In the genomic region with DNA sequence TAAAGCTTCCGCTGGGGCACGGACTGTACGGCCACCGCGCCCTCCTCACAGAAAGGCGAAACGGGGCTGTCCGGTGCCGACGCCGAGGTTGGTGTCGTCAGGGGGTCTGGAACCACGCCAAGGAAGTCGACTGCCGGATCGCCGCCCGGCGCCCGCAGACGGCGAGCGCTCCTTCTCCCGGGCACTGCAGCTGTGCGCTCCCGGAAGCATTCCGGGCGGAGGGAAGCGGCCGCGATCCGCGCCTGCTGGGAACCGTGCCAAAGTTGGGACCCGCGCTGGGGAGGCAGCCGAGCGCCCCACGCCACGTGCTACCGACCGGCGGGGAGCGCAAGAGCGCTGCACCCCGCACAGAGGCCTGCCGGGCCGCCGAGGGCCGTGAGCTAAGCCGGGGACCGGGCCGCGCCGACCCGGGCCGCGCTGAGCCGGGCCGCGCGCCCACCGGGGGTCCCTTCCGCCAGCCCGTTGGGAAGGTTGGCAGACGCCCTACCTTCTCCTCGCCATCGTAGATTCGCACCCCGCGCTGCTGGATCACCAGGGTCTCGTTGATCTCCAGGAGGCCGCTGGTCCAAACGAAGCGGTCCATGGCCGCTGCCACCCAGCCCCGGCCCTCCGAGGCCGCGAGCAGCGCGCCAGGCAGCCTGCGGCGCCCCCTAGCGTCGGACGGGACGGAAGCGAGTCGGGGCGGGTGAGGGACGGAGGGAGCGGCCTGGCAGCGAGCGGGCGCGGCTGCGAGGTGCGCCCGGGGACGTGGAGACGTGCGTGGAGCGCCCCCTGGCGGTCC, we compare ENCODE assay signal across 1 cellular context.
TF ChIP-seq lines count a peak whose summit lies in the region.

A gene with protein sequence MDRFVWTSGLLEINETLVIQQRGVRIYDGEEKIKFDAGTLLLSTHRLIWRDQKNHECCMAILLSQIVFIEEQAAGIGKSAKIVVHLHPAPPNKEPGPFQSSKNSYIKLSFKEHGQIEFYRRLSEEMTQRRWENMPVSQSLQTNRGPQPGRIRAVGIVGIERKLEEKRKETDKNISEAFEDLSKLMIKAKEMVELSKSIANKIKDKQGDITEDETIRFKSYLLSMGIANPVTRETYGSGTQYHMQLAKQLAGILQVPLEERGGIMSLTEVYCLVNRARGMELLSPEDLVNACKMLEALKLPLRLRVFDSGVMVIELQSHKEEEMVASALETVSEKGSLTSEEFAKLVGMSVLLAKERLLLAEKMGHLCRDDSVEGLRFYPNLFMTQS (minus strand): TSS at position 623 of the 781 bp plus-strand sequence. CDS start 40 bp downstream, at position 583.

TF ChIP-seq in HepG2, 621 proteins besides CTCF, POLR2A, EP300 and RAD21 (continued from another document and continues in another):
- TF ChIP-seq DPF2 (CRISPR knock-in tag; IDR thresholded peaks at IDR 0.05; ENCODE audit: borderline replicate concordance, low read depth) (no peak), ATM (IDR thresholded peaks at IDR 0.05; ENCODE audit: borderline replicate concordance) (no peak), ZNF773 (CRISPR knock-in tag; IDR thresholded peaks at IDR 0.05; ENCODE audit: borderline replicate concordance) (peak; percentile 64; the same call in 1 of the 2 replicates), AGO1 (IDR thresholded peaks at IDR 0.05; ENCODE audit: low read depth, low read length, poor library complexity, severe bottlenecking) (no peak), HINFP (CRISPR knock-in tag; IDR thresholded peaks at IDR 0.05; ENCODE audit: low read depth) (0 out of 2 replicates have a peak, but pooled peaks have one; percentile 24), DNMT1 (CRISPR knock-in tag; IDR thresholded peaks at IDR 0.05) (peak; percentile 93), NAIF1 (CRISPR knock-in tag; IDR thresholded peaks at IDR 0.05; ENCODE audit: borderline replicate concordance) (no peak; the same call in 1 of the 2 replicates), ZSCAN20 (CRISPR knock-in tag; IDR thresholded peaks at IDR 0.05; ENCODE audit: borderline replicate concordance) (peak; percentile 93), RBM39 (IDR thresholded peaks at IDR 0.05; ENCODE audit: low read depth, low read length, poor library complexity, severe bottlenecking) (peak; percentile 47), ZNF530 (CRISPR knock-in tag; IDR thresholded peaks at IDR 0.05; ENCODE audit: low read depth) (no peak), ISL2 (CRISPR knock-in tag; IDR thresholded peaks at IDR 0.05) (peak; percentile 55), DRAP1 (CRISPR knock-in tag; IDR thresholded peaks at IDR 0.05) (peak; percentile 25; the same call in 1 of the 2 replicates), PAX8 (CRISPR knock-in tag; IDR thresholded peaks at IDR 0.05; ENCODE audit: borderline replicate concordance) (peak; percentile 81; the same call in 1 of the 2 replicates), HMGA1 (CRISPR knock-in tag; conservative IDR thresholded peaks at IDR 0.05) (no peak), MBNL3 (CRISPR knock-in tag; conservative IDR thresholded peaks at IDR 0.05) (no peak), SMYD3 (CRISPR knock-in tag; IDR thresholded peaks at IDR 0.05) (0 out of 2 replicates have a peak, but pooled peaks have one; percentile 37), MIXL1 (CRISPR knock-in tag; IDR thresholded peaks at IDR 0.05) (peak; percentile 47; the same call in 1 of the 2 replicates), FUBP1 (CRISPR knock-in tag; IDR thresholded peaks at IDR 0.05; ENCODE audit: borderline replicate concordance) (no peak), ZNF329 (CRISPR knock-in tag; IDR thresholded peaks at IDR 0.05; ENCODE audit: low read depth) (peak; percentile 84), BRF2 (CRISPR knock-in tag; IDR thresholded peaks at IDR 0.05) (peak; percentile 87), NFKBIZ (CRISPR knock-in tag; IDR thresholded peaks at IDR 0.05) (peak; percentile 69), RELA (CRISPR knock-in tag; IDR thresholded peaks at IDR 0.05) (peak; percentile 86), FOXK2 (IDR thresholded peaks at IDR 0.05) (no peak), ESRRA (CRISPR knock-in tag; IDR thresholded peaks at IDR 0.05; ENCODE audit: low read depth) (peak; percentile 77), ATF1 (CRISPR knock-in tag; IDR thresholded peaks at IDR 0.05) (no peak), UBTF (CRISPR knock-in tag; IDR thresholded peaks at IDR 0.05) (peak; percentile 97), ZNF296 (CRISPR knock-in tag; conservative IDR thresholded peaks at IDR 0.05) (no peak), TSC22D2 (CRISPR knock-in tag; IDR thresholded peaks at IDR 0.05; ENCODE audit: borderline replicate concordance) (no peak), SIN3B (IDR thresholded peaks at IDR 0.05; ENCODE audit: low read length) (no peak), ZBED4 (CRISPR knock-in tag; IDR thresholded peaks at IDR 0.05; ENCODE audit: borderline replicate concordance) (peak; percentile 70; the same call in 1 of the 2 replicates), SSRP1 (CRISPR knock-in tag; IDR thresholded peaks at IDR 0.05) (peak; percentile 83; the same call in 1 of the 2 replicates), SMAD3 (CRISPR knock-in tag; IDR thresholded peaks at IDR 0.05) (peak; percentile 46; the same call in 1 of the 2 replicates), KDM1A (CRISPR knock-in tag; IDR thresholded peaks at IDR 0.05) (no peak; the same call in 1 of the 2 replicates), ZFAT (CRISPR knock-in tag; conservative IDR thresholded peaks at IDR 0.05) (no peak), ZNF326 (CRISPR knock-in tag; IDR thresholded peaks at IDR 0.05; ENCODE audit: borderline replicate concordance) (no peak), JUN (CRISPR knock-in tag; IDR thresholded peaks at IDR 0.05) (no peak; the same call in 1 of the 2 replicates), ZFX (CRISPR knock-in tag; IDR thresholded peaks at IDR 0.05; ENCODE audit: low read depth) (peak; percentile 97), POLR2AphosphoS2 (IDR thresholded peaks at IDR 0.05; ENCODE audit: low read depth, low read length) (no peak), YEATS4 (CRISPR knock-in tag; IDR thresholded peaks at IDR 0.05; ENCODE audit: borderline replicate concordance) (peak; percentile 93), ZNF790 (CRISPR knock-in tag; IDR thresholded peaks at IDR 0.05; ENCODE audit: borderline replicate concordance) (peak; percentile 95; the same call in 1 of the 2 replicates), NR2F1 (CRISPR knock-in tag; IDR thresholded peaks at IDR 0.05) (no peak), SMARCE1 (IDR thresholded peaks at IDR 0.05; ENCODE audit: borderline replicate concordance) (no peak), GPN1 (CRISPR knock-in tag; IDR thresholded peaks at IDR 0.05; ENCODE audit: borderline replicate concordance) (no peak), HOXA3 (CRISPR knock-in tag; IDR thresholded peaks at IDR 0.05) (peak; percentile 83), ZNF615 (CRISPR knock-in tag; IDR thresholded peaks at IDR 0.05; ENCODE audit: borderline replicate concordance) (no peak), ZNF510 (CRISPR knock-in tag; IDR thresholded peaks at IDR 0.05; ENCODE audit: low read depth) (no peak), ZNF12 (CRISPR knock-in tag; IDR thresholded peaks at IDR 0.05) (peak; percentile 53; the same call in 1 of the 2 replicates)
- TF ChIP-seq, protein P1, sequence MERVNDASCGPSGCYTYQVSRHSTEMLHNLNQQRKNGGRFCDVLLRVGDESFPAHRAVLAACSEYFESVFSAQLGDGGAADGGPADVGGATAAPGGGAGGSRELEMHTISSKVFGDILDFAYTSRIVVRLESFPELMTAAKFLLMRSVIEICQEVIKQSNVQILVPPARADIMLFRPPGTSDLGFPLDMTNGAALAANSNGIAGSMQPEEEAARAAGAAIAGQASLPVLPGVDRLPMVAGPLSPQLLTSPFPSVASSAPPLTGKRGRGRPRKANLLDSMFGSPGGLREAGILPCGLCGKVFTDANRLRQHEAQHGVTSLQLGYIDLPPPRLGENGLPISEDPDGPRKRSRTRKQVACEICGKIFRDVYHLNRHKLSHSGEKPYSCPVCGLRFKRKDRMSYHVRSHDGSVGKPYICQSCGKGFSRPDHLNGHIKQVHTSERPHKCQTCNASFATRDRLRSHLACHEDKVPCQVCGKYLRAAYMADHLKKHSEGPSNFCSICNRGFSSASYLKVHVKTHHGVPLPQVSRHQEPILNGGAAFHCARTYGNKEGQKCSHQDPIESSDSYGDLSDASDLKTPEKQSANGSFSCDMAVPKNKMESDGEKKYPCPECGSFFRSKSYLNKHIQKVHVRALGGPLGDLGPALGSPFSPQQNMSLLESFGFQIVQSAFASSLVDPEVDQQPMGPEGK (CRISPR knock-in tag; IDR thresholded peaks at IDR 0.05): peak; percentile 49
- TF ChIP-seq, protein P2, sequence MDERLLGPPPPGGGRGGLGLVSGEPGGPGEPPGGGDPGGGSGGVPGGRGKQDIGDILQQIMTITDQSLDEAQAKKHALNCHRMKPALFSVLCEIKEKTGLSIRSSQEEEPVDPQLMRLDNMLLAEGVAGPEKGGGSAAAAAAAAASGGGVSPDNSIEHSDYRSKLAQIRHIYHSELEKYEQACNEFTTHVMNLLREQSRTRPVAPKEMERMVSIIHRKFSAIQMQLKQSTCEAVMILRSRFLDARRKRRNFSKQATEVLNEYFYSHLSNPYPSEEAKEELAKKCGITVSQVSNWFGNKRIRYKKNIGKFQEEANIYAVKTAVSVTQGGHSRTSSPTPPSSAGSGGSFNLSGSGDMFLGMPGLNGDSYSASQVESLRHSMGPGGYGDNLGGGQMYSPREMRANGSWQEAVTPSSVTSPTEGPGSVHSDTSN (CRISPR knock-in tag; IDR thresholded peaks at IDR 0.05): no peak
